In genomic region chr2:80073134-80073561, GRCh38 we compare ENCODE assay signal across 8 cellular contexts.
A peak's percentile ranks its signal among the peaks of the same experiment; 100 is the strongest.
DNase-seq lines count a peak whose midpoint lies in the region; ATAC-seq and TF ChIP-seq lines count a peak whose summit lies in the region.

No MANE protein-coding gene starts in this region.

- H3K27me3 ChIP-seq in ascending aorta (no peaks in the 10 kb centered on the region), stomach (no peaks in the 10 kb centered on the region)

- peak; percentile 65 for DNase-seq in AG10803 (ENCODE audit: low read depth)
- DNase-seq in GM12865 (ENCODE audit: low read depth): peak; percentile 59
- peak; percentile 47 to 77 for DNase-seq in NCI-H526 (lab: John Stamatoyannopoulos, UW)
- no peak for DNase-seq in ascending aorta (ENCODE audit: low spot score in 2 of 2)
- DNase-seq in hepatic stellate cell (ENCODE audit: low spot score): peak; percentile 48
- no peak for DNase-seq in stomach

- 3 to 21% (median 10%) methylated on average over 2 of the region's 2 CpGs for WGBS in stomach, 5 donors

- intact Hi-C loops in ascending aorta (cut with DNase I): no loop called here
- intact Hi-C loops in stomach (cut with DNase I; ENCODE audit: low total_unique reads): no loop called here

- ATAC-seq in HG03135 (IDR thresholded peaks at IDR 0.05; ENCODE audit: unreplicated experiment) (peak; percentile 62), HG03095 (IDR thresholded peaks at IDR 0.05; ENCODE audit: unreplicated experiment) (no peak)

- no peaks in the 10 kb centered on the region for H3K36me3 ChIP-seq in ascending aorta
- H3K36me3 ChIP-seq in stomach: no peaks in the 10 kb centered on the region

- H3K27ac ChIP-seq in ascending aorta (no peak overlapping the region), stomach (no peak overlapping the region)

- TF ChIP-seq EP300 in stomach (IDR thresholded peaks at IDR 0.05): no peak

- TF ChIP-seq CTCF in AG10803 (conservative IDR thresholded peaks at IDR 0.05; ENCODE audit: low read length) (peak; percentile 76), GM12865 (IDR thresholded peaks at IDR 0.05; ENCODE audit: insufficient read depth, low read depth, low read length, missing control alignments) (peak; percentile 53), ascending aorta (IDR thresholded peaks at IDR 0.05) (peak in 2 of 3 experiments; percentile 10 to 35), stomach (IDR thresholded peaks at IDR 0.05) (peak in 5 of 7 experiments; percentile 21 to 50 (median 42))

- H3K4me1 ChIP-seq in ascending aorta: no peaks in the 10 kb centered on the region
- H3K4me1 ChIP-seq in stomach: no peaks in the 10 kb centered on the region

- TF ChIP-seq POLR2A in stomach (IDR thresholded peaks at IDR 0.05): no peak

- no peak overlapping the region for H3K4me3 ChIP-seq in AG10803 (ENCODE audit: low read length)
- no peak overlapping the region for H3K4me3 ChIP-seq in GM12865 (ENCODE audit: low read depth, low read length)
- H3K4me3 ChIP-seq in ascending aorta: no peak overlapping the region
- no peak overlapping the region for H3K4me3 ChIP-seq in stomach

- no peaks in the 10 kb centered on the region for H3K9me3 ChIP-seq in ascending aorta
- no peaks in the 10 kb centered on the region for H3K9me3 ChIP-seq in stomach

Comparison
In these comparisons a context has a peak if more than half of its experiments do, and no peak if none do; other contexts are left out.
1. DNase-seq: peak in AG10803 (single experiment), GM12865 (single experiment), NCI-H526 (2 of 2) and hepatic stellate cell (single experiment); none in ascending aorta (0 of 2) and stomach (single experiment).
2. CTCF ChIP-seq: peak in every context shown above with its lines; median percentile 76 in AG10803; 53 in GM12865; 42 in stomach; 22 in ascending aorta.